Comparison of ENCODE assay signal across 20 cellular contexts in genomic region chr6:66198062-66198624, GRCh38.
DNase-seq lines count a peak whose midpoint lies in the region; ATAC-seq, FAIRE-seq and TF ChIP-seq lines count a peak whose summit lies in the region.
"Had no signal": no experiment of that assay in that cellular context is flagged by ENCODE, and none has a peak within 500 bp of the region (broad histone marks: within the 10 kb centered on the region; RNA-seq: fewer than 3 reads in every experiment).

No MANE protein-coding gene starts in this region.

- no peak for TF ChIP-seq CTCF in GM23338 (conservative IDR thresholded peaks at IDR 0.05; ENCODE audit: low read depth in 2 of 2)
- no peak for TF ChIP-seq CTCF in nephron progenitor cell (IDR thresholded peaks at IDR 0.05)

- peak; percentile 14 for DNase-seq in A172 (ENCODE audit: low spot score)
- peak; percentile 2 for DNase-seq in GM23338 (ENCODE audit: low spot score)
- peak; percentile 59 for DNase-seq in T1000 (lab: John Stamatoyannopoulos, UW)
- DNase-seq in nephron progenitor cell: no peak
- DNase-seq in small intestine: no peak
- DNase-seq in NCI-H748 (lab: John Stamatoyannopoulos, UW; ENCODE audit: unreplicated experiment): no peak
- DNase-seq: 8988T; CD4-positive, CD25-positive, alpha-beta regulatory T cell; CD8-positive, alpha-beta memory T cell; DMS153; DND-41; H7; HCEC 1CT had no signal

- H2AFZ ChIP-seq in GM23338: no peak overlapping the region

- H3K9me3 ChIP-seq in small intestine (ENCODE audit: control insufficient read depth, low read depth): no peaks in the 10 kb centered on the region

- H3F3A ChIP-seq in GM23338 (replicated peaks; ENCODE audit: low read depth): no peaks in the 10 kb centered on the region

- no peak overlapping the region for H3K27ac ChIP-seq in GM23338 (ENCODE audit: low read depth)
- no peak overlapping the region for H3K27ac ChIP-seq in small intestine (ENCODE audit: low read depth in 1 of 2, low read length in 1 of 2)
- H3K27ac ChIP-seq: BLaER1, C4-2B had no signal

- H3K36me3 ChIP-seq in GM23338 (ENCODE audit: insufficient read depth) (peaks cover 8% of the 10 kb centered on the region; the same call in 1 of the 2 replicates), small intestine (ENCODE audit: control insufficient read depth in 2 of 2, insufficient read depth in 2 of 2, low read length in 2 of 2) (no peaks in the 10 kb centered on the region)
- H3K36me3 ChIP-seq: BLaER1 had no signal

- peaks cover 4% of the 10 kb centered on the region; the same call in 1 of the 2 replicates for H3K9me2 ChIP-seq in GM23338 (ENCODE audit: insufficient read depth)

- no peaks in the 10 kb centered on the region for H3K4me1 Mint-ChIP-seq in GM23338
- H3K4me1 Mint-ChIP-seq in nephron progenitor cell: no peaks in the 10 kb centered on the region
- H3K4me1 Mint-ChIP-seq: CD4-positive, CD25-positive, alpha-beta regulatory T cell; CD8-positive, alpha-beta memory T cell had no signal

- H3K79me2 ChIP-seq in GM23338 (replicated peaks; ENCODE audit: insufficient read depth): no peaks in the 10 kb centered on the region

- H4K20me1 ChIP-seq in GM23338 (replicated peaks; ENCODE audit: insufficient read depth): no peaks in the 10 kb centered on the region
- H4K20me1 ChIP-seq: BLaER1 had no signal

- peaks cover 48% of the 10 kb centered on the region for H3K9me3 Mint-ChIP-seq in GM23338
- peaks cover 8% of the 10 kb centered on the region for H3K9me3 Mint-ChIP-seq in nephron progenitor cell

- H3K4me1 ChIP-seq in GM23338 (ENCODE audit: insufficient read depth) (no peaks in the 10 kb centered on the region), small intestine (ENCODE audit: control insufficient read depth in 2 of 2, insufficient read depth in 1 of 2, low read depth in 1 of 2, low read length in 1 of 2) (no peaks in the 10 kb centered on the region)
- H3K4me1 ChIP-seq: BLaER1 had no signal

- no peak for FAIRE-seq in small intestine (lab: Jason Lieb, UNC)
- FAIRE-seq: D721Med, GM12892, H1 had no signal

- H3K27me3 Mint-ChIP-seq in GM23338 (ENCODE audit: insufficient read depth, low read depth, poor library complexity) (no peaks in the 10 kb centered on the region), nephron progenitor cell (ENCODE audit: low read depth, poor library complexity) (no peaks in the 10 kb centered on the region)
- H3K27me3 Mint-ChIP-seq: CD4-positive, CD25-positive, alpha-beta regulatory T cell; CD8-positive, alpha-beta memory T cell had no signal

- ATAC-seq in GM23338: no peak
- ATAC-seq in HG02973 (IDR thresholded peaks at IDR 0.05; ENCODE audit: unreplicated experiment): no peak
- ATAC-seq in HG02970 (IDR thresholded peaks at IDR 0.05; ENCODE audit: low FRiP score, unreplicated experiment): no peak

- H3K27me3 ChIP-seq in GM23338 (ENCODE audit: insufficient read depth): no peaks in the 10 kb centered on the region
- H3K27me3 ChIP-seq in small intestine (ENCODE audit: control insufficient read depth in 2 of 2, insufficient read depth in 2 of 2, low read length in 2 of 2): no peaks in the 10 kb centered on the region
- H3K27me3 ChIP-seq: BLaER1 had no signal

- no peak overlapping the region for H3K4me2 ChIP-seq in GM23338
- H3K4me2 ChIP-seq: BLaER1 had no signal

- H3K4me3 ChIP-seq in GM23338 (no peak overlapping the region), small intestine (ENCODE audit: low read depth in 1 of 2, low read length in 2 of 2) (no peak overlapping the region)
- H3K4me3 ChIP-seq: BLaER1 had no signal

- H3K4me3 Mint-ChIP-seq in GM23338: no peak overlapping the region
- H3K4me3 Mint-ChIP-seq in nephron progenitor cell: no peak overlapping the region
- H3K4me3 Mint-ChIP-seq: CD4-positive, CD25-positive, alpha-beta regulatory T cell; CD8-positive, alpha-beta memory T cell had no signal

- H3K36me3 Mint-ChIP-seq in GM23338 (ENCODE audit: low read depth) (peaks cover 22% of the 10 kb centered on the region), nephron progenitor cell (ENCODE audit: low read depth) (no peaks in the 10 kb centered on the region)
- H3K36me3 Mint-ChIP-seq: CD4-positive, CD25-positive, alpha-beta regulatory T cell; CD8-positive, alpha-beta memory T cell had no signal

- 70 to 73% (median 72%) methylated on average over 7 of the region's 7 CpGs for WGBS in small intestine, 3 donors

- no peak overlapping the region for H3K27ac Mint-ChIP-seq in GM23338
- peak overlapping the region; percentile 81 for H3K27ac Mint-ChIP-seq in nephron progenitor cell
- H3K27ac Mint-ChIP-seq: CD4-positive, CD25-positive, alpha-beta regulatory T cell; CD8-positive, alpha-beta memory T cell had no signal

TF ChIP-seq in GM23338, 12 proteins besides CTCF, POLR2A, EP300 and RAD21 (continues in another document):
- TF ChIP-seq STAT1 (IDR thresholded peaks at IDR 0.05; ENCODE audit: unreplicated experiment): no peak
- TF ChIP-seq NANOG (IDR thresholded peaks at IDR 0.05; ENCODE audit: borderline replicate concordance): no peak
- no peak for TF ChIP-seq POLR2AphosphoS5 (IDR thresholded peaks at IDR 0.05; ENCODE audit: low read depth)
- no peak for TF ChIP-seq ZNF331 (CRISPR knock-in tag; IDR thresholded peaks at IDR 0.05; ENCODE audit: low read depth)
- no peak for TF ChIP-seq REST (IDR thresholded peaks at IDR 0.05; ENCODE audit: unreplicated experiment)

Comparison
In these comparisons a context has a peak if more than half of its experiments do, and no peak if none do; other contexts are left out.
1. DNase-seq: peak in A172 (single experiment), GM23338 (single experiment) and T1000 (single experiment); none in nephron progenitor cell (single experiment), small intestine (single experiment) and NCI-H748 (single experiment).